ENCODE assay signal across 12 cellular contexts in genomic region chr2:240983996-240984498, GRCh38. TPM values are rescaled to one million over a fixed set of nuclear protein-coding genes. Genes with fewer than 3 reads are reported as not detected.
DNase-seq lines count a peak whose midpoint lies in the region; ATAC-seq and TF ChIP-seq lines count a peak whose summit lies in the region.
"Had no signal": no experiment of that assay in that cellular context is flagged by ENCODE, and none has a peak within 500 bp of the region (broad histone marks: within the 10 kb centered on the region; RNA-seq: fewer than 3 reads in every experiment).

No MANE protein-coding gene starts in this region.

- H3K14ac ChIP-seq in neuronal stem cell (ENCODE audit: low read length) (no peak overlapping the region), trophoblast cell (ENCODE audit: low read length) (no peak overlapping the region)

- H3K79me1 ChIP-seq in neuronal stem cell (ENCODE audit: low read depth, low read length) (peaks cover 1% of the 10 kb centered on the region), trophoblast cell (ENCODE audit: low read length) (no peaks in the 10 kb centered on the region)

- H3K27ac ChIP-seq in neuronal stem cell (replicated peaks; ENCODE audit: low read length), result no peak overlapping the region
- no peak overlapping the region for H3K27ac ChIP-seq in trophoblast cell (ENCODE audit: low read depth, low read length)
- H3K27ac ChIP-seq: skin epidermis had no signal

- no peak overlapping the region for H3K4me2 ChIP-seq in neuronal stem cell (ENCODE audit: insufficient read depth, low read length, poor library complexity, severe bottlenecking)
- H3K4me2 ChIP-seq in trophoblast cell (ENCODE audit: low read length), result no peak overlapping the region

- no peak overlapping the region for H3K4me3 Mint-ChIP-seq in glutamatergic neuron (ENCODE audit: unreplicated experiment)
- H3K4me3 Mint-ChIP-seq: activated naive CD4-positive, alpha-beta T cell treated with anti-CD3 and anti-CD28 coated beads, Interleukin-2, amount 10 ng/mL, durations not matched to agents 7 days and 5 days; CD8-positive, alpha-beta T cell had no signal

- peak overlapping the region; percentile 80 for H3K18ac ChIP-seq in neuronal stem cell (ENCODE audit: low read length)
- H3K18ac ChIP-seq in trophoblast cell (ENCODE audit: low read length), result no peak overlapping the region

- H2BK12ac ChIP-seq in neuronal stem cell (ENCODE audit: low read length), result no peak overlapping the region
- H2BK12ac ChIP-seq in trophoblast cell (ENCODE audit: low read length), result no peak overlapping the region

- intact Hi-C loops in Right ventricle myocardium inferior (cut with DNase I), result no loop called here
- intact Hi-C loops in left ventricle myocardium superior (cut with micrococcal nuclease), result no loop called here

- H3K9me3 ChIP-seq in neuronal stem cell (replicated peaks in 1 of 2; ENCODE audit: control insufficient read depth in 2 of 2, insufficient read depth in 1 of 2, low read depth in 1 of 2, low read length in 2 of 2) (peaks cover 0 to 12% of the 10 kb centered on the region in 2 donors), trophoblast cell (ENCODE audit: insufficient read depth, low read depth, low read length) (peaks cover 22% of the 10 kb centered on the region)

- no peak overlapping the region for H4K8ac ChIP-seq in neuronal stem cell (ENCODE audit: low read depth, low read length)
- no peak overlapping the region for H4K8ac ChIP-seq in trophoblast cell (ENCODE audit: low read depth, low read length)

- peaks cover 9% of the 10 kb centered on the region for H3K27me3 Mint-ChIP-seq in glutamatergic neuron (ENCODE audit: unreplicated experiment)

- H2AFZ ChIP-seq in neuronal stem cell (ENCODE audit: low read length), result no peak overlapping the region
- no peak overlapping the region for H2AFZ ChIP-seq in trophoblast cell (ENCODE audit: insufficient read depth, low read length, poor library complexity)

- no peak for ATAC-seq in Right ventricle myocardium inferior
- ATAC-seq in left ventricle myocardium superior, result no peak
- no peak for ATAC-seq in GM21825 (IDR thresholded peaks at IDR 0.05; ENCODE audit: unreplicated experiment)

- H3K4me1 ChIP-seq in neuronal stem cell (ENCODE audit: control insufficient read depth in 2 of 2, insufficient read depth in 1 of 2, low read depth in 1 of 2, low read length in 2 of 2), result peaks cover 0 to 2% of the 10 kb centered on the region in 2 donors
- H3K4me1 ChIP-seq in trophoblast cell (ENCODE audit: control insufficient read depth in 1 of 2, insufficient read depth in 2 of 2, low read length in 2 of 2), result no peaks in the 10 kb centered on the region

- H2BK15ac ChIP-seq in neuronal stem cell (ENCODE audit: low read length), result no peak overlapping the region

- peak; percentile 62 for DNase-seq in Right ventricle myocardium inferior (ENCODE audit: missing footprints)
- DNase-seq in left ventricle myocardium superior, result no peak
- peak; percentile 24 for DNase-seq in glutamatergic neuron
- DNase-seq in neuronal stem cell (ENCODE audit: low spot score), result no peak
- peak; percentile 41 for DNase-seq in ureter (ENCODE audit: low spot score)
- no peak for DNase-seq in NCI-H1436 treated with DMSO at 0.1 percent for 48 hours (lab: John Stamatoyannopoulos, UW)
- no peak for DNase-seq in trophoblast cell
- DNase-seq: stimulated activated CD4-positive, alpha-beta T cell treated with anti-CD3 and anti-CD28 coated beads, Interleukin-4, amount 100 ng/mL, for 24 hours had no signal

- H4K12ac ChIP-seq in trophoblast cell (ENCODE audit: low read depth, low read length), result no peak overlapping the region

- H3K9ac ChIP-seq in neuronal stem cell (ENCODE audit: low read depth, low read length, poor library complexity) (no peak overlapping the region), trophoblast cell (ENCODE audit: low read length) (no peak overlapping the region)

- no peak overlapping the region for H2BK120ac ChIP-seq in neuronal stem cell (ENCODE audit: low read depth, low read length)
- H2BK120ac ChIP-seq in trophoblast cell (ENCODE audit: insufficient read depth, low read length, poor library complexity), result no peak overlapping the region

- H3K4ac ChIP-seq in neuronal stem cell (ENCODE audit: low read length) (no peak overlapping the region), trophoblast cell (ENCODE audit: low read depth, low read length) (no peak overlapping the region)

- no peaks in the 10 kb centered on the region for H3K79me2 ChIP-seq in trophoblast cell (ENCODE audit: control insufficient read depth, insufficient read depth, low read length, poor library complexity)

- peaks cover 4% of the 10 kb centered on the region for H3K9me3 Mint-ChIP-seq in glutamatergic neuron (ENCODE audit: unreplicated experiment)
- H3K9me3 Mint-ChIP-seq: activated naive CD4-positive, alpha-beta T cell treated with anti-CD3 and anti-CD28 coated beads, Interleukin-2, amount 10 ng/mL, durations not matched to agents 7 days and 5 days; CD8-positive, alpha-beta T cell had no signal

- no peaks in the 10 kb centered on the region for H3K4me1 Mint-ChIP-seq in glutamatergic neuron (ENCODE audit: low read depth, unreplicated experiment)
- H3K4me1 Mint-ChIP-seq: activated naive CD4-positive, alpha-beta T cell treated with anti-CD3 and anti-CD28 coated beads, Interleukin-2, amount 10 ng/mL, durations not matched to agents 7 days and 5 days had no signal

- H3K36me3 Mint-ChIP-seq in glutamatergic neuron (ENCODE audit: unreplicated experiment), result no peaks in the 10 kb centered on the region
- H3K36me3 Mint-ChIP-seq: activated naive CD4-positive, alpha-beta T cell treated with anti-CD3 and anti-CD28 coated beads, Interleukin-2, amount 10 ng/mL, durations not matched to agents 7 days and 5 days; CD8-positive, alpha-beta T cell had no signal

- peak overlapping the region in 1 of 2 donors; percentile 2 for H3K4me3 ChIP-seq in neuronal stem cell (ENCODE audit: low read length in 2 of 2)
- H3K4me3 ChIP-seq in trophoblast cell (ENCODE audit: low read depth, low read length), result no peak overlapping the region
- H3K4me3 ChIP-seq: skin epidermis had no signal

- no peak for TF ChIP-seq CTCF in glutamatergic neuron (IDR thresholded peaks at IDR 0.05; ENCODE audit: partially characterized antibody, unreplicated experiment)

- H2AK5ac ChIP-seq in neuronal stem cell (ENCODE audit: low read depth, low read length) (peak overlapping the region; percentile 68), trophoblast cell (ENCODE audit: low read length) (no peak overlapping the region)

- H3K23ac ChIP-seq in neuronal stem cell (ENCODE audit: low read depth, low read length, poor library complexity) (peak overlapping the region; percentile 3), trophoblast cell (ENCODE audit: low read length) (no peak overlapping the region)

- no peak overlapping the region for H2BK5ac ChIP-seq in neuronal stem cell (ENCODE audit: low read length)
- H2BK5ac ChIP-seq in trophoblast cell (ENCODE audit: low read depth, low read length, poor library complexity), result no peak overlapping the region

- no peaks in the 10 kb centered on the region for H3K36me3 ChIP-seq in neuronal stem cell (replicated peaks in 1 of 2; ENCODE audit: control insufficient read depth in 2 of 2, insufficient read depth in 2 of 2, low read length in 2 of 2)
- no peaks in the 10 kb centered on the region for H3K36me3 ChIP-seq in trophoblast cell (ENCODE audit: control insufficient read depth in 1 of 2, insufficient read depth in 2 of 2, low read length in 2 of 2)

- peaks cover 0 to 57% (median 19%) of the 10 kb centered on the region in 3 experiments for H3K27me3 ChIP-seq in neuronal stem cell (ENCODE audit: control insufficient read depth in 3 of 3, insufficient read depth in 3 of 3, low read depth in 1 of 3, low read length in 3 of 3)
- peaks cover 9% of the 10 kb centered on the region for H3K27me3 ChIP-seq in trophoblast cell (ENCODE audit: insufficient read depth, low read length)

- H4K91ac ChIP-seq in neuronal stem cell (ENCODE audit: low read depth, low read length, poor library complexity) (no peak overlapping the region), trophoblast cell (ENCODE audit: low read depth, low read length) (no peak overlapping the region)

- H3K27ac Mint-ChIP-seq in glutamatergic neuron (ENCODE audit: unreplicated experiment), result no peak overlapping the region
- H3K27ac Mint-ChIP-seq: activated naive CD4-positive, alpha-beta T cell treated with anti-CD3 and anti-CD28 coated beads, Interleukin-2, amount 10 ng/mL, durations not matched to agents 7 days and 5 days; CD8-positive, alpha-beta T cell had no signal

- WGBS in neuronal stem cell (ENCODE audit: extremely low coverage in 2 of 2, insufficient read length in 2 of 2, insufficient replicate concordance in 1 of 2), 2 donors, result no CpG with 5 or more reads among the region's 18 CpGs
- no CpG with 5 or more reads among the region's 18 CpGs for WGBS in trophoblast cell (ENCODE audit: extremely low coverage, insufficient coverage, insufficient read length)

RNA-seq across cellular contexts. Expression of gene SNED1, which starts 14.4 kb away (rescaled TPM):
- 6.7 TPM for total RNA-seq in Right ventricle myocardium inferior
- 7.4 TPM for total RNA-seq in left ventricle myocardium superior
- total RNA-seq in glutamatergic neuron (ENCODE audit: unreplicated experiment), result 2.8 TPM
- polyA plus RNA-seq in neuronal stem cell (2013, experiment 1 of 2), result 0.14 TPM
- polyA plus RNA-seq in neuronal stem cell (2013, experiment 2 of 2), result 0.04 TPM
- 41.8 TPM for total RNA-seq in ureter
- polyA plus RNA-seq in trophoblast cell (2013), result 0.12 TPM in 2 replicates

Comparison
In these comparisons a context has a peak if more than half of its experiments do, and no peak if none do; other contexts are left out.
1. DNase-seq: peak in Right ventricle myocardium inferior (single experiment), glutamatergic neuron (single experiment) and ureter (single experiment); none in left ventricle myocardium superior (single experiment), neuronal stem cell (single experiment), NCI-H1436 treated with DMSO at 0.1 percent for 48 hours (single experiment) and trophoblast cell (0 of 2).